Comparison of ENCODE assay signal across 18 cellular contexts in the genomic region with DNA sequence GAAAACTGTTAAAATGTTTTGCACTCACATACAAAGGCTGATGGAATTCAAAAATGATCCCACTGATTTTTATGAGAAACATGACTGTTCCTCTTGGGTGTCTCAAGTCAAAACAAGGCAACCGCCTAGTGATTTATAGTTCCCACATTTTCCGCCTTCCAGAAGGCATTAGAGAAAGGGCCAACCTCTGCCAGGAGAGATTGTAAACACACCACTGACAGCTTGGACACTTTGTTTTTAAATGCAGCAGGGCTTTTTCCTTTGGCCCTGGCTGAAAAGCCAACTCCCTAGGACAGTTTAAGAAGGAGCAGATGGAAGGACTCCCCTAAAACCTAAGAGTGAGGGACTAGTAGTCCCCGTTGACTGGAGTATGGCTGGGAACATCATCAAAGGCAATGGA. TPM values are rescaled to one million over a fixed set of nuclear protein-coding genes. Genes with fewer than 3 reads are reported as not detected.
A peak's percentile ranks its signal among the peaks of the same experiment; 100 is the strongest.
DNase-seq lines count a peak whose midpoint lies in the region; ATAC-seq and TF ChIP-seq lines count a peak whose summit lies in the region.
"Had no signal": no experiment of that assay in that cellular context is flagged by ENCODE, and none has a peak within 500 bp of the region (broad histone marks: within the 10 kb centered on the region; RNA-seq: fewer than 3 reads in every experiment).

No MANE protein-coding gene starts in this region.

- H3K27ac ChIP-seq in heart left ventricle (peak overlapping the region in 9 of 12 donors; percentile 8 to 85 (median 52)), substantia nigra (ENCODE audit: low read depth, low read length, poor library complexity, severe bottlenecking) (no peak overlapping the region)

- DNase-seq in NCI-H446 treated with DMSO at 0.1 percent for 48 hours (lab: John Stamatoyannopoulos, UW) (peak; percentile 9), heart left ventricle (no peak), nephron progenitor cell (no peak), ureter (ENCODE audit: low spot score) (peak; percentile 57), GM13977 (ENCODE audit: low spot score) (no peak), substantia nigra (lab: John Stamatoyannopoulos, UW) (no peak), NCI-H1092 (lab: John Stamatoyannopoulos, UW) (no peak), DMS153 treated with DMSO at 0.1 percent for 48 hours (lab: John Stamatoyannopoulos, UW; ENCODE audit: unreplicated experiment) (no peak)
- DNase-seq: activated CD4-positive, alpha-beta T cell treated with anti-CD3 and anti-CD28 coated beads for 36 hours; NK-92 treated with Interleukin-12 subunit alpha and Interleukin-12 subunit beta, amount 100 ng/mL, for 24 hours; SHP77 treated with DMSO at 0.1 percent for 48 hours; stimulated activated CD4-positive, alpha-beta T cell treated with anti-CD3 and anti-CD28 coated beads, Interleukin-12 subunit alpha, Interleukin-12 subunit beta, amount 100 ng/mL, for 4 hours; T-helper 2 cell had no signal

- H3K9me3 ChIP-seq in heart left ventricle, result no peaks in the 10 kb centered on the region

- no peaks in the 10 kb centered on the region for H3K27me3 ChIP-seq in heart left ventricle

- intact Hi-C loops in heart left ventricle (cut with DNase I), result no loop called here

- peaks cover 59% of the 10 kb centered on the region for H3K36me3 Mint-ChIP-seq in nephron progenitor cell (ENCODE audit: low read depth)

- no peak overlapping the region for H3K4me3 Mint-ChIP-seq in nephron progenitor cell
- H3K4me3 Mint-ChIP-seq: activated CD4-positive, alpha-beta T cell treated with anti-CD3 and anti-CD28 coated beads for 36 hours; activated naive CD8-positive, alpha-beta T cell had no signal

- no peak overlapping the region for H3K4me3 ChIP-seq in heart left ventricle

- WGBS in heart left ventricle, 4 donors, result 80 to 86% (median 81%) methylated on average over 3 of the region's 3 CpGs

- H3K36me3 ChIP-seq in heart left ventricle, result peaks cover 0 to 61% (median 42%) of the 10 kb centered on the region in 9 donors

- peaks cover 0 to 31% (median 1%) of the 10 kb centered on the region in 12 donors for H3K4me1 ChIP-seq in heart left ventricle

- TF ChIP-seq POLR2A in heart left ventricle (IDR thresholded peaks at IDR 0.05), result no peak

- TF ChIP-seq CTCF in heart left ventricle (IDR thresholded peaks at IDR 0.05) (no peak), nephron progenitor cell (IDR thresholded peaks at IDR 0.05) (no peak), GM13977 (IDR thresholded peaks at IDR 0.05; ENCODE audit: extremely low read depth, insufficient read depth, missing control alignments) (no peak)

- ATAC-seq in heart left ventricle, result peak in 3 of 4 donors; percentile 26 to 41 (median 31)
- ATAC-seq: activated CD4-positive, alpha-beta T cell treated with anti-CD3 and anti-CD28 coated beads for 36 hours had no signal

- in situ Hi-C loops in GM13977 (cut with MboI; ENCODE audit: low pct_unique_long_range_greater_than_20kb, low sequenced_read_pairs, unreplicated experiment), result no loop called here

- no peaks in the 10 kb centered on the region for H3K9me3 Mint-ChIP-seq in nephron progenitor cell

- H3K4me1 Mint-ChIP-seq in nephron progenitor cell, result peaks cover 35% of the 10 kb centered on the region
- H3K4me1 Mint-ChIP-seq: activated CD4-positive, alpha-beta T cell treated with anti-CD3 and anti-CD28 coated beads for 36 hours had no signal

- peaks cover 3% of the 10 kb centered on the region for H3K27me3 Mint-ChIP-seq in nephron progenitor cell (ENCODE audit: low read depth, poor library complexity)
- H3K27me3 Mint-ChIP-seq: activated CD4-positive, alpha-beta T cell treated with anti-CD3 and anti-CD28 coated beads for 36 hours; activated naive CD8-positive, alpha-beta T cell had no signal

- H3K27ac Mint-ChIP-seq in nephron progenitor cell, result peak overlapping the region; percentile 86
- H3K27ac Mint-ChIP-seq: activated CD4-positive, alpha-beta T cell treated with anti-CD3 and anti-CD28 coated beads for 36 hours; activated naive CD8-positive, alpha-beta T cell had no signal

RNA-seq across cellular contexts. Expression of a gene that starts 27.8 kb away (rescaled TPM):
- 1 to 10 TPM; 2.7 to 7.0 (median 4.8) TPM for total RNA-seq in heart left ventricle
- 1 to 10 TPM; 3.0 to 4.8 TPM for polyA plus RNA-seq in heart left ventricle
- 14.8 TPM for total RNA-seq in ureter

RNA-seq across cellular contexts. Expression of a gene that starts 37.0 kb away (rescaled TPM):
- total RNA-seq in heart left ventricle (not detected), ureter (not detected)
- polyA plus RNA-seq in heart left ventricle, result not detected
- total RNA-seq: activated CD4-positive, alpha-beta T cell treated with anti-CD3 and anti-CD28 coated beads for 36 hours; chondrocyte; Daoy; endothelial cell of umbilical vein; lower leg skin had no signal
- polyA plus RNA-seq: endothelial cell of umbilical vein had no signal

RNA-seq across cellular contexts. Expression of a gene that starts 45.6 kb away (rescaled TPM):
- total RNA-seq in heart left ventricle (10 to 100 TPM in 2 of 9 donors, not detected in 7; 18.6 to 30.4 TPM), ureter (not detected)
- not detected for polyA plus RNA-seq in heart left ventricle
- total RNA-seq: activated CD4-positive, alpha-beta T cell treated with anti-CD3 and anti-CD28 coated beads for 36 hours; Daoy; endothelial cell of umbilical vein; lower leg skin had no signal
- polyA plus RNA-seq: endothelial cell of umbilical vein had no signal

RNA-seq across cellular contexts. Expression of a gene that starts 47.6 kb away (rescaled TPM):
- total RNA-seq in heart left ventricle (10 to 100 TPM in 6 of 9 donors, 1 to 10 TPM in 3; 6.2 to 58.5 (median 12.3) TPM), ureter (5.4 TPM)
- polyA plus RNA-seq in heart left ventricle, result 10 to 100 TPM in 1 of 2 donors, under 1 TPM in 1; 0.76 to 12.0 TPM
- total RNA-seq: activated CD4-positive, alpha-beta T cell treated with anti-CD3 and anti-CD28 coated beads for 36 hours; Daoy; endothelial cell of umbilical vein had no signal

Comparison
In these comparisons a context has a peak if more than half of its experiments do, and no peak if none do; other contexts are left out.
1. DNase-seq: peak in NCI-H446 treated with DMSO at 0.1 percent for 48 hours (single experiment) and ureter (single experiment); none in heart left ventricle (0 of 5), nephron progenitor cell (single experiment), GM13977 (single experiment), substantia nigra (0 of 49), NCI-H1092 (single experiment) and DMS153 treated with DMSO at 0.1 percent for 48 hours (single experiment).